ENCODE assay signal across 8 cellular contexts in the genomic region with DNA sequence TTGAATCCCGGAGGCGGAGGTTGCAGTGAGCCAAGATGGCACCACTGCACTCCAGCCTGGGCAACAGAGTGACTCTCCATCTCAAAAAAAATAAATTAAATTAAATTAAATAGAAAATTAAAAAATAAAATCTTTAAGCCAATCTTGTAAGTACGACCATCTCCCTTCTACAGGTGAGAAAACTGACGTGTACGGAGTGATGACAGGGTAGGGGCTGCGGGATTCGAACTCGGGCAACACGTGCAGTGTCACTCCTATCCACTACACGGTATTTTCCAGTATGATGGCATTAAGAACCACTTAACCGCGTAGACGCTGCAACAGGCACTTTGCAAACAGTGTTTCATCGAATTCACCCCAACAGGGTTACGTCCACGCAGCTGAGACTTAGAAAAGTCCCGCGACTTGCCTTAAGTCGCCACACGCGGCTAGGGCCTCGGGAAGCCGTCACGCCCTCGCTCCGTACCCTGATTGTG. TPM values are rescaled to one million over a fixed set of nuclear protein-coding genes. Genes with fewer than 3 reads are reported as not detected.
DNase-seq lines count a peak whose midpoint lies in the region; ATAC-seq, FAIRE-seq and TF ChIP-seq lines count a peak whose summit lies in the region.

No MANE protein-coding gene starts in this region.

- H3K9me3 ChIP-seq in OCI-LY3 (ENCODE audit: insufficient read depth, low read length) (no peaks in the 10 kb centered on the region), body of pancreas (no peaks in the 10 kb centered on the region), HepG2 (ENCODE audit: low read length) (no peaks in the 10 kb centered on the region)

- intact Hi-C loops in body of pancreas (cut with DNase I): no loop called here
- intact Hi-C loops in HepG2 (cut with micrococcal nuclease; ENCODE audit: unreplicated experiment): no loop called here

- H3K27ac ChIP-seq in OCI-LY3 (ENCODE audit: low read length): peak overlapping the region; percentile 15
- peak overlapping the region; percentile 69 to 79 (median 74) for H3K27ac ChIP-seq in body of pancreas
- H3K27ac ChIP-seq in HepG2 (ENCODE audit: extremely low read length, insufficient read depth, low read length): peak overlapping the region; percentile 75
- peak overlapping the region; percentile 69 for H3K27ac ChIP-seq in substantia nigra (ENCODE audit: low read depth, low read length, poor library complexity, severe bottlenecking)

- H2AFZ ChIP-seq in OCI-LY3 (ENCODE audit: low read depth, low read length) (peak overlapping the region; percentile 34; the same call in 1 of the 2 replicates), HepG2 (ENCODE audit: low read length) (no peak overlapping the region)

- TF ChIP-seq EP300 in HepG2 (IDR thresholded peaks at IDR 0.05; ENCODE audit: low read depth in 2 of 2, low read length in 2 of 2) (no peak), HepG2 (CRISPR knock-in tag; IDR thresholded peaks at IDR 0.05; ENCODE audit: borderline replicate concordance) (no peak)

- H3K27me3 ChIP-seq in OCI-LY3 (ENCODE audit: low read depth, low read length): no peaks in the 10 kb centered on the region
- H3K27me3 ChIP-seq in body of pancreas: no peaks in the 10 kb centered on the region
- H3K27me3 ChIP-seq in HepG2 (ENCODE audit: control insufficient read depth in 1 of 2, insufficient read depth in 2 of 2, low read length in 2 of 2): no peaks in the 10 kb centered on the region; a peak in 1 of 5 replicates

- TF ChIP-seq CTCF in GM12865 (IDR thresholded peaks at IDR 0.05; ENCODE audit: insufficient read depth, low read depth, low read length, missing control alignments) (no peak), OCI-LY3 (IDR thresholded peaks at IDR 0.05; ENCODE audit: low read depth, low read length) (no peak), body of pancreas (IDR thresholded peaks at IDR 0.05) (no peak), HepG2 (CRISPR knock-in tag; IDR thresholded peaks at IDR 0.05) (no peak)

- in situ Hi-C loops in HepG2 (cut with HindIII; ENCODE audit: extremely low pct_ligation_motif_present, low pct_unique_long_range_greater_than_20kb): no loop called here

- H3K4me2 ChIP-seq in OCI-LY3 (ENCODE audit: low read length): peak overlapping the region; percentile 85
- peak overlapping the region; percentile 98 for H3K4me2 ChIP-seq in HepG2 (ENCODE audit: low read depth, low read length)

- H3K4me3 ChIP-seq in GM12865 (ENCODE audit: low read depth, low read length) (peak overlapping the region; percentile 100), OCI-LY3 (ENCODE audit: low read length) (peak overlapping the region; percentile 86), body of pancreas (peak overlapping the region; percentile 81 to 93), HepG2 (replicated peaks in 1 of 3; ENCODE audit: insufficient read depth in 1 of 3, low read depth in 2 of 3, low read length in 3 of 3) (peak overlapping the region; percentile 85 to 99 (median 89))

- POLR2A ChIA-PET in HepG2 (lab: Yijun Ruan, JAX): interaction anchor here (0.6 to 2.0 kb wide), 12 partner anchors 13 to 449 kb away, joined by 3 to 47 read pairs (median 6); partner anchors contain the start of genes CFDP1, LDHD and ZNRF1

- H3K9ac ChIP-seq in OCI-LY3 (ENCODE audit: low read length) (peak overlapping the region; percentile 80), HepG2 (ENCODE audit: insufficient read depth, low read depth, low read length) (peak overlapping the region; percentile 97)

- ATAC-seq in body of pancreas: peak; percentile 3
- no peak; the same call in 2 of the 3 replicates for ATAC-seq in HepG2

- no peak for FAIRE-seq in HepG2 (lab: Jason Lieb, UNC)

- CTCF ChIA-PET in HepG2 (lab: Yijun Ruan, JAX; ENCODE audit: low intra/inter-chr PET ratio, low total read pairs): no interaction called here

- H4K20me1 ChIP-seq in OCI-LY3 (ENCODE audit: insufficient read depth, low read length): peaks cover 7% of the 10 kb centered on the region; the same call in 1 of the 2 replicates
- H4K20me1 ChIP-seq in HepG2 (ENCODE audit: insufficient read depth, low read length): peaks cover 7% of the 10 kb centered on the region

- H3K4me1 ChIP-seq in OCI-LY3 (ENCODE audit: low read length) (no peaks in the 10 kb centered on the region), body of pancreas (peaks cover 21% of the 10 kb centered on the region), HepG2 (ENCODE audit: insufficient read depth, low read length) (peaks cover 64% of the 10 kb centered on the region)

- 9 to 30% methylated on average over 12 to 26 of the region's 26 CpGs for WGBS in body of pancreas, 2 donors
- 16% methylated on average over 25 of the region's 26 CpGs for WGBS in HepG2 (ENCODE audit: low lambda C conversion rate)

- DNase-seq in GM12865 (ENCODE audit: low read depth) (peak; percentile 54), body of pancreas (peak in 1 of 4 donors; percentile 16), HepG2 (ENCODE audit: low spot score) (peak; percentile 18), substantia nigra (lab: John Stamatoyannopoulos, UW) (no peak), NCI-H1930 (lab: John Stamatoyannopoulos, UW) (no peak), DMS79 treated with DMSO at 0.1 percent for 48 hours (lab: John Stamatoyannopoulos, UW) (no peak), NCI-H2196 (lab: John Stamatoyannopoulos, UW; ENCODE audit: unreplicated experiment) (no peak)

- no peak for TF ChIP-seq RAD21 in HepG2 (CRISPR knock-in tag; IDR thresholded peaks at IDR 0.05)

- H3K36me3 ChIP-seq in OCI-LY3 (replicated peaks; ENCODE audit: low read depth, low read length): no peaks in the 10 kb centered on the region
- H3K36me3 ChIP-seq in body of pancreas (replicated peaks in 1 of 2; ENCODE audit: insufficient read depth in 1 of 2, low read depth in 2 of 2): no peaks in the 10 kb centered on the region
- H3K36me3 ChIP-seq in HepG2 (replicated peaks in 1 of 2; ENCODE audit: control insufficient read depth in 1 of 2, insufficient read depth in 2 of 2, low read length in 2 of 2): no peaks in the 10 kb centered on the region; a peak in 3 of 5 replicates

- BruUV-seq in HepG2 (replicated peaks; lab: Mats Ljungman, UMichigan): no TSS peak

- TF ChIP-seq POLR2A in body of pancreas (IDR thresholded peaks at IDR 0.05): no peak
- TF ChIP-seq POLR2A in HepG2 (IDR thresholded peaks at IDR 0.05; ENCODE audit: insufficient read depth in 1 of 2, low read depth in 2 of 2, low read length in 2 of 2): no peak

- H3K79me2 ChIP-seq in OCI-LY3 (ENCODE audit: low read length) (peaks cover 22% of the 10 kb centered on the region), HepG2 (ENCODE audit: insufficient read depth, low read length) (peaks cover 46% of the 10 kb centered on the region)

TF ChIP-seq in HepG2, 621 proteins besides CTCF, POLR2A, EP300 and RAD21 (continues in another document):
- TF ChIP-seq CBX5 (CRISPR knock-in tag; IDR thresholded peaks at IDR 0.05; ENCODE audit: borderline replicate concordance): no peak; the same call in 1 of the 2 replicates

RNA-seq across cellular contexts. Expression of gene WDR59, which starts 0.7 kb away (rescaled TPM):
- total RNA-seq in body of pancreas: 10 to 100 TPM; 29.6 to 59.3 TPM
- total RNA-seq in HepG2 (2016; rRNA removed; fragmentation: Illumina TruSeq; extraction: Trizol): 59.6 and 65.2 TPM in 2 replicates
- total RNA-seq in HepG2 (2016; cell fraction: cytosol; rRNA removed; fragmentation: Illumina TruSeq; extraction: Trizol; ENCODE audit: low read depth): 39.7 and 43.0 TPM in 2 replicates
- 53.3 and 75.1 TPM in 2 replicates for total RNA-seq in HepG2 (2016; cell fraction: insoluble cytoplasmic fraction; rRNA removed; fragmentation: Illumina TruSeq; extraction: Trizol)
- 30.0 and 33.1 TPM in 2 replicates for total RNA-seq in HepG2 (2016; cell fraction: membrane; rRNA removed; fragmentation: Illumina TruSeq; extraction: Trizol)
- 99.3 and 116 TPM in 2 replicates for total RNA-seq in HepG2 (2016; cell fraction: nucleus; rRNA removed; fragmentation: Illumina TruSeq; extraction: Trizol)
- polyA plus RNA-seq in HepG2 (2011; rRNA removed): 305 and 306 TPM in 2 replicates
- polyA plus RNA-seq in HepG2 (2011; cell fraction: cytosol; rRNA removed): 138 and 145 TPM in 2 replicates
- 679 and 865 TPM in 2 replicates for polyA plus RNA-seq in HepG2 (2011; cell fraction: nucleus; rRNA removed)
- 137 and 153 TPM in 2 replicates for polyA plus RNA-seq in HepG2 (2012)
- polyA plus RNA-seq in HepG2 (2016; cell fraction: cytosol; fragmentation: Illumina TruSeq; extraction: Trizol; ENCODE audit: low read depth): 19.6 and 23.0 TPM in 2 replicates
- 81.5 and 84.5 TPM in 2 replicates for polyA plus RNA-seq in HepG2 (2016; cell fraction: insoluble cytoplasmic fraction; fragmentation: Illumina TruSeq; extraction: Trizol; ENCODE audit: low read depth)
- polyA plus RNA-seq in HepG2 (2016; cell fraction: membrane; fragmentation: Illumina TruSeq; extraction: Trizol; ENCODE audit: low read depth): 29.2 and 35.3 TPM in 2 replicates
- 510 and 518 TPM in 2 replicates for polyA plus RNA-seq in HepG2 (2016; cell fraction: nucleus; fragmentation: Illumina TruSeq; extraction: Trizol; ENCODE audit: insufficient read depth, low read depth)
- 88.4 and 308 TPM in 2 replicates for polyA minus RNA-seq in HepG2 (2011; rRNA and poly(A)+ RNA removed; ENCODE audit: low replicate concordance)
- polyA minus RNA-seq in HepG2 (2011; cell fraction: cytosol; rRNA and poly(A)+ RNA removed): 73.9 and 99.1 TPM in 2 replicates
- polyA minus RNA-seq in HepG2 (2011; cell fraction: nucleus; rRNA and poly(A)+ RNA removed): 316 and 324 TPM in 2 replicates

RNA-seq across cellular contexts. Expression of gene ZNRF1, which starts 14.6 kb away (rescaled TPM):
- total RNA-seq in body of pancreas (10 to 100 TPM in 1 of 2 donors, 1 to 10 TPM in 1; 9.3 to 21.4 TPM), HepG2 (2016; rRNA removed; fragmentation: Illumina TruSeq; extraction: Trizol) (32.3 and 43.9 TPM in 2 replicates)
- 46.2 and 52.2 TPM in 2 replicates for total RNA-seq in HepG2 (2016; cell fraction: cytosol; rRNA removed; fragmentation: Illumina TruSeq; extraction: Trizol; ENCODE audit: low read depth)
- 26.3 and 43.8 TPM in 2 replicates for total RNA-seq in HepG2 (2016; cell fraction: insoluble cytoplasmic fraction; rRNA removed; fragmentation: Illumina TruSeq; extraction: Trizol)
- 73.9 and 84.0 TPM in 2 replicates for total RNA-seq in HepG2 (2016; cell fraction: membrane; rRNA removed; fragmentation: Illumina TruSeq; extraction: Trizol)
- total RNA-seq in HepG2 (2016; cell fraction: nucleus; rRNA removed; fragmentation: Illumina TruSeq; extraction: Trizol): 34.9 and 38.5 TPM in 2 replicates
- polyA plus RNA-seq in HepG2 (2011; rRNA removed): 57.8 and 58.7 TPM in 2 replicates
- 49.3 and 50.7 TPM in 2 replicates for polyA plus RNA-seq in HepG2 (2011; cell fraction: cytosol; rRNA removed)
- polyA plus RNA-seq in HepG2 (2011; cell fraction: nucleus; rRNA removed): 53.8 and 60.6 TPM in 2 replicates
- polyA plus RNA-seq in HepG2 (2012): 60.3 and 61.1 TPM in 2 replicates
- polyA plus RNA-seq in HepG2 (2016; cell fraction: cytosol; fragmentation: Illumina TruSeq; extraction: Trizol; ENCODE audit: low read depth): 58.2 and 74.1 TPM in 2 replicates
- polyA plus RNA-seq in HepG2 (2016; cell fraction: insoluble cytoplasmic fraction; fragmentation: Illumina TruSeq; extraction: Trizol; ENCODE audit: low read depth): 57.0 and 68.2 TPM in 2 replicates
- polyA plus RNA-seq in HepG2 (2016; cell fraction: membrane; fragmentation: Illumina TruSeq; extraction: Trizol; ENCODE audit: low read depth): 93.8 and 103 TPM in 2 replicates
- polyA plus RNA-seq in HepG2 (2016; cell fraction: nucleus; fragmentation: Illumina TruSeq; extraction: Trizol; ENCODE audit: insufficient read depth, low read depth): 95.3 and 97.7 TPM in 2 replicates
- 21.3 and 56.1 TPM in 2 replicates for polyA minus RNA-seq in HepG2 (2011; rRNA and poly(A)+ RNA removed; ENCODE audit: low replicate concordance)
- 36.5 and 37.9 TPM in 2 replicates for polyA minus RNA-seq in HepG2 (2011; cell fraction: cytosol; rRNA and poly(A)+ RNA removed)
- polyA minus RNA-seq in HepG2 (2011; cell fraction: nucleus; rRNA and poly(A)+ RNA removed): 56.4 and 57.4 TPM in 2 replicates

Comparison
In these comparisons a context has a peak if more than half of its experiments do, and no peak if none do; other contexts are left out.
1. DNase-seq: peak in GM12865 (single experiment) and HepG2 (single experiment); none in substantia nigra (0 of 49), NCI-H1930 (0 of 2), DMS79 treated with DMSO at 0.1 percent for 48 hours (single experiment) and NCI-H2196 (single experiment).
2. H3K27ac ChIP-seq: peak in every context shown above with its lines; median percentile 75 in HepG2; 74 in body of pancreas; 69 in substantia nigra; 15 in OCI-LY3.
3. Peak in every context shown above with its lines, with median percentiles within 50 percentile points of each other: H3K4me3 ChIP-seq.